In genomic region chr10:121522841-121523240, GRCh38 we compare ENCODE assay signal across 21 cellular contexts.
DNase-seq lines count a peak whose midpoint lies in the region; ATAC-seq and TF ChIP-seq lines count a peak whose summit lies in the region.
"Had no signal": no experiment of that assay in that cellular context is flagged by ENCODE, and none has a peak within 500 bp of the region (broad histone marks: within the 10 kb centered on the region; RNA-seq: fewer than 3 reads in every experiment).

No MANE protein-coding gene starts in this region.

- H3K56ac ChIP-seq in H9 (ENCODE audit: insufficient read length, low read depth, low read length), result no peak overlapping the region

- peaks cover 45 to 97% (median 95%) of the 10 kb centered on the region in 3 experiments; a peak in 6 of 7 replicates for H3K36me3 Mint-ChIP-seq in H9 (ENCODE audit: insufficient read depth in 1 of 3, low read depth in 3 of 3)
- H3K36me3 Mint-ChIP-seq: stimulated activated naive B cell treated with anti-CD40 and anti-IgM and Interleukin-4, amounts not matched to agents 10 μg/mL and 1 μg/mL and 100 μg/mL, for 72 hours had no signal

- no peak for ATAC-seq in GM18858 (IDR thresholded peaks at IDR 0.05; ENCODE audit: unreplicated experiment)
- ATAC-seq: activated CD4-positive, alpha-beta T cell treated with anti-CD3 and anti-CD28 coated beads for 36 hours; activated T-cell treated with anti-CD3 and anti-CD28 coated beads, Interleukin-2, amount 50 U/mL, for 72 hours; psoas muscle; Right ventricle myocardium inferior; stimulated activated naive B cell treated with anti-CD40 and anti-IgM and Interleukin-4, amounts not matched to agents 10 μg/mL and 1 μg/mL and 100 μg/mL, for 72 hours had no signal

- peaks cover 7% of the 10 kb centered on the region for H3K79me1 ChIP-seq in H9 (ENCODE audit: insufficient read depth, low read depth, low read length, poor library complexity, severe bottlenecking)

- no peak overlapping the region for H2BK20ac ChIP-seq in H9 (ENCODE audit: low read depth, low read length, poor library complexity, severe bottlenecking)

- no peak overlapping the region for H3K4me2 ChIP-seq in H9 (ENCODE audit: insufficient read depth, insufficient read length, low read length)

- H3K27me3 Mint-ChIP-seq in H9 (ENCODE audit: low read depth), result no peaks in the 10 kb centered on the region; the same call in 1 of the 2 replicates
- H3K27me3 Mint-ChIP-seq: activated CD4-positive, alpha-beta T cell treated with anti-CD3 and anti-CD28 coated beads for 36 hours; stimulated activated naive B cell treated with anti-CD40 and anti-IgM and Interleukin-4, amounts not matched to agents 10 μg/mL and 1 μg/mL and 100 μg/mL, for 72 hours; type B pancreatic cell had no signal

- H3K14ac ChIP-seq in H9 (ENCODE audit: insufficient read depth, low read length), result no peak overlapping the region

- H3K4me1 Mint-ChIP-seq in H9, result peaks cover 16 to 25% of the 10 kb centered on the region in 2 experiments
- H3K4me1 Mint-ChIP-seq: activated CD4-positive, alpha-beta T cell treated with anti-CD3 and anti-CD28 coated beads for 36 hours had no signal

- no peak overlapping the region for H4K5ac ChIP-seq in H9 (ENCODE audit: insufficient read length, low read depth, low read length)

- H3K23ac ChIP-seq in H9 (ENCODE audit: insufficient read length, low read depth, low read length), result no peak overlapping the region

- no peak overlapping the region for H3K27ac ChIP-seq in H9 (ENCODE audit: insufficient read length, low read depth, low read length)
- H3K27ac ChIP-seq in caudate nucleus (ENCODE audit: low read depth, low read length), result peak overlapping the region; percentile 98
- H3K27ac ChIP-seq in stomach smooth muscle (ENCODE audit: low read length), result peak overlapping the region; percentile 71
- H3K27ac ChIP-seq: HL-60, psoas muscle had no signal

- H3K9me3 Mint-ChIP-seq in H9, result no peaks in the 10 kb centered on the region
- H3K9me3 Mint-ChIP-seq: activated T-cell treated with anti-CD3 and anti-CD28 coated beads, Interleukin-2, amount 50 U/mL, for 72 hours; type B pancreatic cell had no signal

- no peak overlapping the region for H2BK15ac ChIP-seq in H9 (ENCODE audit: low read depth, low read length)

- no peaks in the 10 kb centered on the region for H4K20me1 ChIP-seq in H9 (ENCODE audit: control insufficient read depth, insufficient read depth, insufficient read length)

- WGBS in H9 (ENCODE audit: extremely low coverage, insufficient read length, low lambda C conversion rate), result no CpG with 5 or more reads among the region's 1 CpG

- H3K27me3 ChIP-seq in H9 (ENCODE audit: insufficient read depth, low read length) (no peaks in the 10 kb centered on the region), stomach smooth muscle (ENCODE audit: control insufficient read depth in 1 of 2, insufficient read depth in 2 of 2, low read length in 2 of 2) (no peaks in the 10 kb centered on the region)

- H3K27ac Mint-ChIP-seq in H9, result peak overlapping the region in 2 of 3 experiments; percentile 36 to 85; a peak in 1 of 7 replicates
- H3K27ac Mint-ChIP-seq: activated CD4-positive, alpha-beta T cell treated with anti-CD3 and anti-CD28 coated beads for 36 hours; activated T-cell treated with anti-CD3 and anti-CD28 coated beads, Interleukin-2, amount 50 U/mL, for 72 hours; stimulated activated naive B cell treated with anti-CD40 and anti-IgM and Interleukin-4, amounts not matched to agents 10 μg/mL and 1 μg/mL and 100 μg/mL, for 72 hours had no signal

- peaks cover 6% of the 10 kb centered on the region; the same call in 1 of the 2 replicates for H3K79me2 ChIP-seq in H9 (ENCODE audit: insufficient read depth, low read length)

- H3K4me3 ChIP-seq in stomach smooth muscle (ENCODE audit: low read length in 2 of 2), result no peak overlapping the region
- H3K4me3 ChIP-seq: psoas muscle had no signal

- H3K4ac ChIP-seq in H9 (ENCODE audit: low read depth, low read length), result no peak overlapping the region

- no peak overlapping the region for H4K91ac ChIP-seq in H9 (ENCODE audit: insufficient read length, low read depth, low read length)

- no peak overlapping the region for H2BK120ac ChIP-seq in H9 (ENCODE audit: low read depth, low read length, poor library complexity, severe bottlenecking)

- no peak overlapping the region for H4K8ac ChIP-seq in H9 (replicated peaks; ENCODE audit: insufficient read length, low read depth, low read length)

- H3K36me3 ChIP-seq in stomach smooth muscle (ENCODE audit: control insufficient read depth in 2 of 2, insufficient read depth in 2 of 2, low read length in 2 of 2), result no peaks in the 10 kb centered on the region

- H3K9me3 ChIP-seq in H9 (ENCODE audit: control insufficient read depth, low read depth, low read length), result no peaks in the 10 kb centered on the region
- H3K9me3 ChIP-seq in stomach smooth muscle (ENCODE audit: control insufficient read depth in 2 of 2, low read length in 2 of 2), result no peaks in the 10 kb centered on the region
- H3K9me3 ChIP-seq: psoas muscle had no signal

- H2BK12ac ChIP-seq in H9 (ENCODE audit: insufficient read length, low read depth, low read length), result no peak overlapping the region

- no peak overlapping the region for H3K9ac ChIP-seq in H9 (ENCODE audit: extremely low read depth, insufficient read length, low read length)
- no peak overlapping the region for H3K9ac ChIP-seq in stomach smooth muscle (ENCODE audit: low read length in 2 of 2)

- DNase-seq in H9, result no peak
- no peak for DNase-seq in caudate nucleus (lab: John Stamatoyannopoulos, UW)
- DNase-seq in mucosa of gallbladder (ENCODE audit: low spot score), result peak; percentile 46
- no peak for DNase-seq in hepatic stellate cell (ENCODE audit: low spot score)
- DNase-seq in T-helper 9 cell, result no peak
- no peak for DNase-seq in activated effector memory CD4-positive, alpha-beta T cell treated with anti-CD3 and anti-CD28 coated beads, Interleukin-2, amount 50 U/mL, for 16 hours
- DNase-seq: activated CD4-positive, alpha-beta T cell treated with anti-CD3 and anti-CD28 coated beads for 36 hours; activated naive CD4-positive, alpha-beta T cell treated with anti-CD3 and anti-CD28 coated beads, Interleukin-2, amount 50 U/mL, for 16 hours; activated T-cell treated with anti-CD3 and anti-CD28 coated beads, Interleukin-2, amount 50 U/mL, for 72 hours; Calu3; left cardiac atrium; NCI-H1105 treated with DMSO at 0.1 percent for 48 hours; NCI-H2081 treated with DMSO at 0.1 percent for 48 hours; psoas muscle; stimulated activated CD4-positive, alpha-beta T cell treated with anti-CD3 and anti-CD28 coated beads, Interleukin-2, amount 100 ng/mL, for 48 hours; stimulated activated naive B cell treated with anti-CD40 and anti-IgM and Interleukin-4, amounts not matched to agents 10 μg/mL and 1 μg/mL and 100 μg/mL, for 72 hours had no signal

- TF ChIP-seq CTCF in H9 (conservative IDR thresholded peaks at IDR 0.05), result no peak

- H3K4me1 ChIP-seq in H9 (ENCODE audit: insufficient read depth, low read length) (no peaks in the 10 kb centered on the region), stomach smooth muscle (ENCODE audit: control insufficient read depth, insufficient read depth, low read length) (peaks cover 34% of the 10 kb centered on the region)
- H3K4me1 ChIP-seq: psoas muscle had no signal

- H2AFZ ChIP-seq in H9 (ENCODE audit: low read length), result no peak overlapping the region

- no peak overlapping the region for H3T11ph ChIP-seq in H9 (ENCODE audit: low read length)

- H2BK5ac ChIP-seq in H9 (ENCODE audit: insufficient read length, low read length), result no peak overlapping the region

- no peak overlapping the region for H3K18ac ChIP-seq in H9 (ENCODE audit: insufficient read length, low read depth, low read length)

- H3K23me2 ChIP-seq in H9 (ENCODE audit: insufficient read length, low read depth, low read length, poor library complexity, severe bottlenecking), result no peaks in the 10 kb centered on the region

- no peak overlapping the region for H2AK5ac ChIP-seq in H9 (ENCODE audit: insufficient read length, low read length)

- H3K4me3 Mint-ChIP-seq in H9, result no peak overlapping the region
- H3K4me3 Mint-ChIP-seq: activated CD4-positive, alpha-beta T cell treated with anti-CD3 and anti-CD28 coated beads for 36 hours; activated T-cell treated with anti-CD3 and anti-CD28 coated beads, Interleukin-2, amount 50 U/mL, for 72 hours; stimulated activated naive B cell treated with anti-CD40 and anti-IgM and Interleukin-4, amounts not matched to agents 10 μg/mL and 1 μg/mL and 100 μg/mL, for 72 hours had no signal
